In the genomic region with DNA sequence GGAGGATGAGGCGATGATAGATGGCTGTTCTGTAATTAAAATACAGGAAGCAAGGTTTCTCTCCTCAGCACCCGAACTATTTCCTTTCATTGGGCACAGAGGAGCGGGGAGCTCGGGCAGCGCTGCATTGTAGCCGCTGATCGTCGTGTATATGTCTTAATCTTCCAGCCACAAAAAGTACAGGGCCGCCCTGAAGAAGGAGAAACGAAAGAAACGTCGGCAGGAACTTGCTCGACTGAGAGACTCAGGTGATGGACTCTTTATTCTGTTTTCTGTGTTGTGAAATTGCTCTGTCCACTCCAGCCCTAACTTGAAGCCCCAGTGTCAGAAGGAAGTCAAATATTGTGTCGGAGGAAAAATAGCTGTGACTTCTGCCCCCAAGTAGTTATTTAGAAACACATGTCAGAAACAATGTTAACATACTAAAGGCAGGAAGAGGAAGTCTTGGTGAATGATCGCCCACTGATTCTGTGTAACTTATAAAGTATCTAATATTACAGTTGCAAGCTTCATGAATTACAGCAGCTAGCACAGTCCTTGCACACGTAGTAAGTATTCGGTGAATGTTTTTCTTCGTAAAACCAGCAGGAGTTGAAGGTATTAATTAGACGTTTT, we compare ENCODE assay signal across 8 cellular contexts. TPM values are rescaled to one million over a fixed set of nuclear protein-coding genes. Genes with fewer than 3 reads are reported as not detected.
A peak's percentile ranks its signal among the peaks of the same experiment; 100 is the strongest.
DNase-seq lines count a peak whose midpoint lies in the region; ATAC-seq and TF ChIP-seq lines count a peak whose summit lies in the region.

No MANE protein-coding gene starts in this region.

- POLR2A ChIA-PET in PC-3 (lab: Charles Lee; ENCODE audit: unreplicated experiment), result no interaction called here

- H3K27ac ChIP-seq in PC-3 (ENCODE audit: low read length), result peak overlapping the region; percentile 72
- peak overlapping the region; percentile 76 for H3K27ac ChIP-seq in parathyroid adenoma

- TSS peak; percentile 61 for BruUV-seq in PC-3 (replicated peaks; lab: Mats Ljungman, UMichigan)

- CTCF ChIA-PET in PC-3 (lab: Charles Lee), result no interaction called here

- H3K4me3 ChIP-seq in PC-3 (ENCODE audit: low read length) (peak overlapping the region; percentile 98), fibroblast of mammary gland (ENCODE audit: control insufficient read depth, low read depth, low read length) (peak overlapping the region; percentile 94), parathyroid adenoma (ENCODE audit: low read depth, low read length) (peak overlapping the region; percentile 72)

- no peaks in the 10 kb centered on the region for H3K9me2 ChIP-seq in PC-3 (replicated peaks; ENCODE audit: low read length)

- peak; percentile 13 for ATAC-seq in GM18517 (IDR thresholded peaks at IDR 0.05; ENCODE audit: unreplicated experiment)
- peak; percentile 11 for ATAC-seq in HG02840 (IDR thresholded peaks at IDR 0.05; ENCODE audit: low FRiP score, unreplicated experiment)
- peak; percentile 21 for ATAC-seq in PC-3

- H2AFZ ChIP-seq in PC-3 (ENCODE audit: low read length) (peak overlapping the region; percentile 97), parathyroid adenoma (peak overlapping the region; percentile 63)

- no peaks in the 10 kb centered on the region for H4K20me1 ChIP-seq in PC-3 (ENCODE audit: low read length)

- 0 out of 2 replicates have a peak, but pooled peaks cover 4% of the 10 kb centered on the region for H3K4me1 ChIP-seq in PC-3 (ENCODE audit: insufficient read depth, low read length)
- H3K4me1 ChIP-seq in parathyroid adenoma, result no peaks in the 10 kb centered on the region

- H3K9me3 ChIP-seq in PC-3 (ENCODE audit: low read length) (no peaks in the 10 kb centered on the region), parathyroid adenoma (ENCODE audit: control insufficient read depth, low read length) (no peaks in the 10 kb centered on the region)

- TF ChIP-seq CTCF in PC-3 (conservative IDR thresholded peaks at IDR 0.05; ENCODE audit: low read depth, low read length), result no peak
- no peak for TF ChIP-seq CTCF in fibroblast of mammary gland (conservative IDR thresholded peaks at IDR 0.05; ENCODE audit: control insufficient read depth, insufficient read depth, low read depth, low read length)
- no peak for TF ChIP-seq CTCF in parathyroid adenoma (IDR thresholded peaks at IDR 0.05)

- H3K9ac ChIP-seq in PC-3 (ENCODE audit: low read length) (peak overlapping the region; percentile 87), parathyroid adenoma (no peak overlapping the region)

- DNase-seq in PC-3 (peak; percentile 4), fibroblast of mammary gland (ENCODE audit: low read depth) (peak; percentile 21), NCI-H1092 treated with DMSO at 0.1 percent for 48 hours (lab: John Stamatoyannopoulos, UW) (no peak)
- no peak for DNase-seq in stimulated activated CD4-positive, alpha-beta T cell treated with anti-CD3 and anti-CD28 coated beads, Interleukin-2, amount 100 ng/mL, for 48 hours
- no peak for DNase-seq in effector CD4-positive, alpha-beta T cell

- H3F3A ChIP-seq in PC-3 (ENCODE audit: low read length, unreplicated experiment), result peaks cover 4% of the 10 kb centered on the region

- no peaks in the 10 kb centered on the region; the same call in 1 of the 2 replicates for H3K36me3 ChIP-seq in PC-3 (ENCODE audit: low read depth, low read length)
- H3K36me3 ChIP-seq in parathyroid adenoma (ENCODE audit: control insufficient read depth, insufficient read depth, low read length), result no peaks in the 10 kb centered on the region

- H3K4me2 ChIP-seq in PC-3 (ENCODE audit: low read length) (peak overlapping the region; percentile 92), parathyroid adenoma (ENCODE audit: low read length) (peak overlapping the region; percentile 75)

- intact Hi-C loops in PC-3 (cut with micrococcal nuclease), result loop anchor here (2.0 to 10.0 kb wide), 2 partner anchors 62 to 106 kb away; no protein-coding TSS in a partner anchor

- H3K79me2 ChIP-seq in PC-3 (ENCODE audit: low read length) (peaks cover 17% of the 10 kb centered on the region), parathyroid adenoma (no peaks in the 10 kb centered on the region)

- no peaks in the 10 kb centered on the region for H3K27me3 ChIP-seq in PC-3 (ENCODE audit: low read length)
- H3K27me3 ChIP-seq in parathyroid adenoma (ENCODE audit: control insufficient read depth, insufficient read depth, low read length), result no peaks in the 10 kb centered on the region

RNA-seq across cellular contexts. Expression of gene ZRSR2, which starts 0.6 kb away (rescaled TPM):
- total RNA-seq in PC-3 (2014; rRNA removed), result 6.4 and 7.6 TPM in 2 replicates

RNA-seq across cellular contexts. Expression of gene CA5B, which starts 52.8 kb away (rescaled TPM):
- 8.5 and 12.3 TPM in 2 replicates for total RNA-seq in PC-3 (2014; rRNA removed)

Comparison
In these comparisons a context has a peak if more than half of its experiments do, and no peak if none do; other contexts are left out.
1. DNase-seq: peak in PC-3 (single experiment) and fibroblast of mammary gland (single experiment); none in stimulated activated CD4-positive, alpha-beta T cell treated with anti-CD3 and anti-CD28 coated beads, Interleukin-2, amount 100 ng/mL, for 48 hours (0 of 2), effector CD4-positive, alpha-beta T cell (single experiment) and NCI-H1092 treated with DMSO at 0.1 percent for 48 hours (single experiment).
2. Peak in every context shown above with its lines, with median percentiles within 50 percentile points of each other: ATAC-seq and H3K4me3 ChIP-seq.